Comparison of ENCODE assay signal across 1 cellular context in genomic region chr20:62769346-62770071, GRCh38.
TF ChIP-seq lines count a peak whose summit lies in the region.

No MANE protein-coding gene starts in this region.

TF ChIP-seq in HepG2, 621 proteins besides CTCF, POLR2A, EP300 and RAD21:
- TF ChIP-seq CHCHD3 (CRISPR knock-in tag; IDR thresholded peaks at IDR 0.05) = peak; percentile 42; the same call in 1 of the 2 replicates
- TF ChIP-seq GPN1 (CRISPR knock-in tag; IDR thresholded peaks at IDR 0.05; ENCODE audit: borderline replicate concordance) = no peak
- TF ChIP-seq HNRNPH1 (optimal IDR thresholded peaks at IDR 0.05; ENCODE audit: low read depth, low read length) = no peak
